ENCODE assay signal across 8 cellular contexts in genomic region chr12:57459055-57459749, GRCh38. TPM values are rescaled to one million over a fixed set of nuclear protein-coding genes. Genes with fewer than 3 reads are reported as not detected.
A peak's percentile ranks its signal among the peaks of the same experiment; 100 is the strongest.
DNase-seq lines count a peak whose midpoint lies in the region; ATAC-seq and TF ChIP-seq lines count a peak whose summit lies in the region.

No MANE protein-coding gene starts in this region.

- H3K27ac ChIP-seq in right atrium auricular region = peak overlapping the region; percentile 82 to 88
- peak overlapping the region; percentile 82 to 86 for H3K27ac ChIP-seq in prostate gland
- H3K27ac ChIP-seq in urinary bladder (ENCODE audit: low read depth) = peak overlapping the region; percentile 43

- TF ChIP-seq CTCF in GM12875 (IDR thresholded peaks at IDR 0.05; ENCODE audit: borderline replicate concordance, insufficient read depth, low read depth, low read length) (peak; percentile 97), right atrium auricular region (IDR thresholded peaks at IDR 0.05) (peak; percentile 95 to 98), prostate gland (IDR thresholded peaks at IDR 0.05) (peak; percentile 92 to 99 (median 96))

- H3K4me1 ChIP-seq in right atrium auricular region (peaks cover 0 to 34% of the 10 kb centered on the region in 2 donors), prostate gland (replicated peaks) (peaks cover 9% of the 10 kb centered on the region), urinary bladder (ENCODE audit: insufficient read depth) (no peaks in the 10 kb centered on the region)

- ATAC-seq in HG02840 (IDR thresholded peaks at IDR 0.05; ENCODE audit: low FRiP score, unreplicated experiment) = peak; percentile 44

- H3K27me3 ChIP-seq in right atrium auricular region = no peaks in the 10 kb centered on the region
- H3K27me3 ChIP-seq in prostate gland (replicated peaks; ENCODE audit: insufficient read depth) = no peaks in the 10 kb centered on the region

- intact Hi-C loops in prostate gland (cut with DNase I) = no loop called here

- H3K4me3 ChIP-seq in GM12875 (ENCODE audit: low read depth, low read length) (peak overlapping the region; percentile 56), right atrium auricular region (peak overlapping the region; percentile 66 to 73), prostate gland (peak overlapping the region; percentile 55 to 60), urinary bladder (ENCODE audit: low read depth, low read length) (peak overlapping the region; percentile 61)

- DNase-seq in NCI-H1436 treated with DMSO at 0.1 percent for 48 hours (lab: John Stamatoyannopoulos, UW) (peak; percentile 67), T follicular helper cell (ENCODE audit: low read depth) (peak; percentile 90), amniotic stem cell (lab: John Stamatoyannopoulos, UW) (peak; percentile 92), right atrium auricular region (ENCODE audit: low spot score) (peak; percentile 92), prostate gland (ENCODE audit: low spot score) (peak; percentile 92)

- H3K9me3 ChIP-seq in right atrium auricular region (no peaks in the 10 kb centered on the region), prostate gland (no peaks in the 10 kb centered on the region)

- 0% methylated on average over 24 of the region's 24 CpGs for WGBS in prostate gland
- WGBS in urinary bladder = under 1% methylated on average over 24 of the region's 24 CpGs

- TF ChIP-seq POLR2A in prostate gland (IDR thresholded peaks at IDR 0.05) = peak; percentile 38

- H3K36me3 ChIP-seq in right atrium auricular region = no peaks in the 10 kb centered on the region
- H3K36me3 ChIP-seq in prostate gland = no peaks in the 10 kb centered on the region
- no peaks in the 10 kb centered on the region for H3K36me3 ChIP-seq in urinary bladder (ENCODE audit: insufficient read depth)

RNA-seq across cellular contexts. Expression of gene GLI1, which starts 0.4 kb away (rescaled TPM):
- total RNA-seq in right atrium auricular region (1 to 10 TPM in 1 of 2 donors, not detected in 1; 1.2 TPM), prostate gland (10 to 100 TPM in 1 of 2 donors, 1 to 10 TPM in 1; 1.7 to 11.5 TPM), urinary bladder (11.5 TPM)
- 11.5 TPM for polyA plus RNA-seq in urinary bladder

RNA-seq across cellular contexts. Expression of gene INHBE, which starts 4.1 kb away (rescaled TPM):
- total RNA-seq in right atrium auricular region = not detected
- not detected for total RNA-seq in prostate gland
- total RNA-seq in urinary bladder = not detected
- 0.09 TPM for polyA plus RNA-seq in urinary bladder

RNA-seq across cellular contexts. Expression of gene ARHGAP9, which starts 20.5 kb away (rescaled TPM):
- total RNA-seq in right atrium auricular region = 1 to 10 TPM; 3.4 to 4.2 TPM
- total RNA-seq in prostate gland = 10 to 100 TPM in 1 of 2 donors, 1 to 10 TPM in 1; 3.5 to 13.6 TPM
- 2.9 TPM for total RNA-seq in urinary bladder
- 5.2 TPM for polyA plus RNA-seq in urinary bladder

RNA-seq across cellular contexts. Expression of gene INHBC, which starts 24.6 kb away (rescaled TPM):
- total RNA-seq in right atrium auricular region (not detected), prostate gland (under 1 TPM; 0.46 to 0.57 TPM), urinary bladder (not detected)
- 0.05 TPM for polyA plus RNA-seq in urinary bladder

RNA-seq across cellular contexts. Expression of gene R3HDM2, which starts 28.4 kb away (rescaled TPM):
- 10 to 100 TPM; 31.7 to 47.8 TPM for total RNA-seq in right atrium auricular region
- 10 to 100 TPM; 38.7 to 80.9 TPM for total RNA-seq in prostate gland
- 37.0 TPM for total RNA-seq in urinary bladder
- 28.0 TPM for polyA plus RNA-seq in urinary bladder

Comparison
In these comparisons a context has a peak if more than half of its experiments do, and no peak if none do; other contexts are left out.
1. Peak in every context shown above with its lines: DNase-seq, ATAC-seq, H3K4me3 ChIP-seq and H3K27ac ChIP-seq.